1 cellular context compared by ENCODE assay signal in genomic region chr1:230105754-230106625, GRCh38.
A peak's percentile ranks its signal among the peaks of the same experiment; 100 is the strongest.
TF ChIP-seq lines count a peak whose summit lies in the region.

No MANE protein-coding gene starts in this region.

TF ChIP-seq in HepG2, 621 proteins besides CTCF, POLR2A, EP300 and RAD21 (continued from another document and continues in another):
- TF ChIP-seq HMGXB3 (CRISPR knock-in tag; IDR thresholded peaks at IDR 0.05; ENCODE audit: borderline replicate concordance) (peak; percentile 45; the same call in 1 of the 2 replicates), RFX1 (IDR thresholded peaks at IDR 0.05) (no peak), ZNF503 (CRISPR knock-in tag; IDR thresholded peaks at IDR 0.05) (peak; percentile 55; the same call in 1 of the 2 replicates), ATAD3A (CRISPR knock-in tag; IDR thresholded peaks at IDR 0.05) (no peak), ZSCAN25 (CRISPR knock-in tag; IDR thresholded peaks at IDR 0.05) (no peak), ZNF574 (CRISPR knock-in tag; IDR thresholded peaks at IDR 0.05) (peak; percentile 56), ZMAT5 (CRISPR knock-in tag; IDR thresholded peaks at IDR 0.05; ENCODE audit: borderline replicate concordance, low read depth) (no peak), GABPB1 (CRISPR knock-in tag; IDR thresholded peaks at IDR 0.05) (peak; percentile 14; the same call in 1 of the 2 replicates), ZNF761 (CRISPR knock-in tag; conservative IDR thresholded peaks at IDR 0.05) (no peak), ZNF512B (CRISPR knock-in tag; IDR thresholded peaks at IDR 0.05; ENCODE audit: borderline replicate concordance) (no peak), TEAD3 (CRISPR knock-in tag; optimal IDR thresholded peaks at IDR 0.05; ENCODE audit: borderline replicate concordance) (peak; percentile 88), ATF7 (IDR thresholded peaks at IDR 0.05) (0 out of 2 replicates have a peak, but pooled peaks have one; percentile 20), ATF7 (CRISPR knock-in tag; IDR thresholded peaks at IDR 0.05) (peak; percentile 69; the same call in 1 of the 2 replicates), SP140L (CRISPR knock-in tag; IDR thresholded peaks at IDR 0.05; ENCODE audit: borderline replicate concordance) (no peak), GZF1 (CRISPR knock-in tag; IDR thresholded peaks at IDR 0.05) (no peak), ZNF34 (CRISPR knock-in tag; IDR thresholded peaks at IDR 0.05; ENCODE audit: borderline replicate concordance) (no peak), ZBTB40 (IDR thresholded peaks at IDR 0.05) (no peak), ZBTB40 (CRISPR knock-in tag; IDR thresholded peaks at IDR 0.05) (no peak; the same call in 1 of the 2 replicates), RNF2 (conservative IDR thresholded peaks at IDR 0.05; ENCODE audit: low read depth) (0 out of 2 replicates have a peak, but pooled peaks have one; percentile 31), BRCA1 (CRISPR knock-in tag; IDR thresholded peaks at IDR 0.05) (no peak), ATRX (CRISPR knock-in tag; IDR thresholded peaks at IDR 0.05; ENCODE audit: borderline replicate concordance) (no peak), ZNF781 (CRISPR knock-in tag; IDR thresholded peaks at IDR 0.05; ENCODE audit: borderline replicate concordance, not compliant biosample characterization) (no peak), ARID5B (CRISPR knock-in tag; IDR thresholded peaks at IDR 0.05) (peak; percentile 97), NCOA5 (CRISPR knock-in tag; IDR thresholded peaks at IDR 0.05) (no peak), KDM4B (CRISPR knock-in tag; IDR thresholded peaks at IDR 0.05) (no peak), ZNF205 (CRISPR knock-in tag; IDR thresholded peaks at IDR 0.05) (no peak; the same call in 1 of the 2 replicates), GATA4 (IDR thresholded peaks at IDR 0.05; ENCODE audit: borderline replicate concordance, low read depth) (no peak; the same call in 1 of the 2 replicates), JUNB (CRISPR knock-in tag; IDR thresholded peaks at IDR 0.05; ENCODE audit: borderline replicate concordance) (peak; percentile 82; the same call in 1 of the 2 replicates), ZNF143 (CRISPR knock-in tag; IDR thresholded peaks at IDR 0.05) (no peak), ZNF207 (IDR thresholded peaks at IDR 0.05; ENCODE audit: borderline replicate concordance) (no peak)
